1 cellular context compared by ENCODE assay signal in genomic region chr2:30711646-30712085, GRCh38.
TF ChIP-seq lines count a peak whose summit lies in the region.

No MANE protein-coding gene starts in this region.

TF ChIP-seq in neural cell, 6 proteins besides CTCF, POLR2A, EP300 and RAD21 (continued from another document):
- no peak for TF ChIP-seq REST (IDR thresholded peaks at IDR 0.05; ENCODE audit: borderline replicate concordance)
